ENCODE assay signal across 10 cellular contexts in the genomic region with DNA sequence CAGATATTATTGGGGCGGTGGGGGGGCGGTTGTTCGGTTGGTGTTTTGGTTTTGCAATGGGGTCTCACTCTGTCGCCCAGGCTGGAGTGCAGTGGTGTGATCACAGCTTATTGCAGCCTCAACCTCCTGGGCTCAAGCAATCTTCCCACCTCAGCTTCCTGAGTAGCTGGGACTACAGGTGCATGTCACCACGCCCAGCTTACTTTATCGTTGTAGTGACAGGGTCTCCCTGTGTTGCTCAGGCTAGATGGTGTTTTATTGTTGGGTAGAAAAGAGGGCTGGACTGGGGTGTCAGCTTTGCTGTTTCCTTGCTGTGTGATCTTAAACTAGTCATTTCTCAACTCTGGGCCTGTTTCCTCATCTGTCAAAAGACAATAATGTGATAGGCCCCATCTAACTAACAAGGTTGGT. TPM values are rescaled to one million over a fixed set of nuclear protein-coding genes. Genes with fewer than 3 reads are reported as not detected.
DNase-seq lines count a peak whose midpoint lies in the region; FAIRE-seq and TF ChIP-seq lines count a peak whose summit lies in the region.
"Had no signal": no experiment of that assay in that cellular context is flagged by ENCODE, and none has a peak within 500 bp of the region (broad histone marks: within the 10 kb centered on the region; RNA-seq: fewer than 3 reads in every experiment).

No MANE protein-coding gene starts in this region.

- H3K4me2 ChIP-seq in BLaER1 treated with 17β-estradiol and CSF1 and Interleukin-3, amounts not matched to agents 10 nM and 100 nM = peak overlapping the region; percentile 68 to 90 (median 84)
- H3K4me2 ChIP-seq in SU-DHL-6 (ENCODE audit: low read depth, low read length, poor library complexity, severe bottlenecking) = peak overlapping the region; percentile 38

- H3K27me3 ChIP-seq in BLaER1 treated with 17β-estradiol and CSF1 and Interleukin-3, amounts not matched to agents 10 nM and 100 nM = no peaks in the 10 kb centered on the region
- H3K27me3 ChIP-seq in SU-DHL-6 (ENCODE audit: low read length) = no peaks in the 10 kb centered on the region

- no peaks in the 10 kb centered on the region for H3K79me2 ChIP-seq in SU-DHL-6 (ENCODE audit: insufficient read depth, low read length)

- H3K4me3 ChIP-seq in BLaER1 treated with 17β-estradiol and CSF1 and Interleukin-3, amounts not matched to agents 10 nM and 100 nM = peak overlapping the region in 1 of 10 experiments; percentile 0; a peak in 2 of 20 replicates
- no peak overlapping the region for H3K4me3 ChIP-seq in SU-DHL-6 (ENCODE audit: insufficient read depth, low read length, poor library complexity, severe bottlenecking)

- H4K20me1 ChIP-seq in BLaER1 treated with 17β-estradiol and CSF1 and Interleukin-3, amounts not matched to agents 10 nM and 100 nM = no peaks in the 10 kb centered on the region
- H4K20me1 ChIP-seq in SU-DHL-6 (ENCODE audit: low read depth, low read length) = no peaks in the 10 kb centered on the region

- FAIRE-seq in GM12891 (lab: Jason Lieb, UNC) = peak; percentile 28
- FAIRE-seq: H1 had no signal

- H2AFZ ChIP-seq in SU-DHL-6 (ENCODE audit: low read depth, low read length, severe bottlenecking) = peak overlapping the region; percentile 21

- peaks cover 64 to 100% (median 83%) of the 10 kb centered on the region in 10 experiments for H3K4me1 ChIP-seq in BLaER1 treated with 17β-estradiol and CSF1 and Interleukin-3, amounts not matched to agents 10 nM and 100 nM

- TF ChIP-seq CTCF in SU-DHL-6 (IDR thresholded peaks at IDR 0.05; ENCODE audit: insufficient read depth, low read length, poor library complexity, severe bottlenecking) = no peak

- H3K36me3 Mint-ChIP-seq in immature natural killer cell = no peaks in the 10 kb centered on the region

- H3K27ac Mint-ChIP-seq in immature natural killer cell = peak overlapping the region; percentile 89 to 97 (median 93)

- H3K9me2 ChIP-seq in SU-DHL-6 (replicated peaks; ENCODE audit: insufficient read depth, low read length) = no peaks in the 10 kb centered on the region

- H3K9me3 ChIP-seq in BLaER1 treated with 17β-estradiol and CSF1 and Interleukin-3, amounts not matched to agents 10 nM and 100 nM (replicated peaks in 1 of 11) = no peaks in the 10 kb centered on the region; a peak in 1 of 22 replicates
- no peaks in the 10 kb centered on the region for H3K9me3 ChIP-seq in SU-DHL-6 (ENCODE audit: insufficient read depth, low read length)

- no peaks in the 10 kb centered on the region for H3K36me3 ChIP-seq in BLaER1 treated with 17β-estradiol and CSF1 and Interleukin-3, amounts not matched to agents 10 nM and 100 nM
- H3K36me3 ChIP-seq in SU-DHL-6 (ENCODE audit: low read length) = no peaks in the 10 kb centered on the region

- peak overlapping the region; percentile 48 to 77 (median 53) for H3K4me3 Mint-ChIP-seq in immature natural killer cell

- no peak for TF ChIP-seq POLR2A in GM12891 (IDR thresholded peaks at IDR 0.05; ENCODE audit: low read depth, low read length)

- peak overlapping the region; percentile 11 to 89 (median 85); a peak in 20 of 22 replicates for H3K9ac ChIP-seq in BLaER1 treated with 17β-estradiol and CSF1 and Interleukin-3, amounts not matched to agents 10 nM and 100 nM
- H3K9ac ChIP-seq in SU-DHL-6 (ENCODE audit: low read length) = peak overlapping the region; percentile 29

- peaks cover 9% of the 10 kb centered on the region for H3F3A ChIP-seq in SU-DHL-6 (ENCODE audit: insufficient read depth)

- peaks cover 0 to 6% (median 3%) of the 10 kb centered on the region in 3 donors for H3K27me3 Mint-ChIP-seq in immature natural killer cell (ENCODE audit: low read depth in 3 of 3)

- H3K9me3 Mint-ChIP-seq in immature natural killer cell = no peaks in the 10 kb centered on the region

- DNase-seq in GM12891 (ENCODE audit: insufficient read length, low spot score) = no peak
- DNase-seq in immature natural killer cell = peak in 1 of 3 donors; percentile 44
- no peak for DNase-seq in DMS 273 (lab: John Stamatoyannopoulos, UW; ENCODE audit: unreplicated experiment)
- DNase-seq in NCI-H2029 treated with DMSO at 0.1 percent for 48 hours (lab: John Stamatoyannopoulos, UW) = no peak
- no peak for DNase-seq in mesenteric fat pad (ENCODE audit: low spot score)
- no peak for DNase-seq in NCI-H446 (lab: John Stamatoyannopoulos, UW)
- DNase-seq: Right ventricle myocardium superior had no signal

- H3K4me1 Mint-ChIP-seq in immature natural killer cell = peaks cover 46 to 54% of the 10 kb centered on the region in 2 donors

- peak overlapping the region in 10 of 11 experiments; percentile 72 to 99 (median 97); a peak in 21 of 22 replicates for H3K27ac ChIP-seq in BLaER1 treated with 17β-estradiol and CSF1 and Interleukin-3, amounts not matched to agents 10 nM and 100 nM
- peak overlapping the region; percentile 80 for H3K27ac ChIP-seq in SU-DHL-6 (ENCODE audit: low read depth, low read length)

TF ChIP-seq in GM12891, 5 proteins besides CTCF, POLR2A, EP300 and RAD21:
- TF ChIP-seq POU2F2 (IDR thresholded peaks at IDR 0.05; ENCODE audit: low read depth, low read length) = no peak
- TF ChIP-seq POLR2AphosphoS5 (IDR thresholded peaks at IDR 0.05; ENCODE audit: low read depth, low read length) = no peak
- no peak for TF ChIP-seq SPI1 (IDR thresholded peaks at IDR 0.05; ENCODE audit: low read depth, low read length)
- TF ChIP-seq PAX5 (IDR thresholded peaks at IDR 0.05; ENCODE audit: insufficient read depth, low read length, severe bottlenecking) = no peak
- no peak for TF ChIP-seq TAF1 (IDR thresholded peaks at IDR 0.05; ENCODE audit: low read depth, low read length)

RNA-seq across cellular contexts. Expression of a gene that starts 17.5 kb away (rescaled TPM):
- 164 TPM for polyA plus RNA-seq in GM12891 (2012; ENCODE audit: low read depth, missing spikeins)
- 100 to 1,000 TPM in 1 of 3 donors, 10 to 100 TPM in 1, 1 to 10 TPM in 1; 8.7 to 355 (median 40.2) TPM for polyA plus RNA-seq in immature natural killer cell
- total RNA-seq in mesenteric fat pad = 673 TPM
